Comparison of ENCODE assay signal across 16 cellular contexts in genomic region chr4:153241295-153241694, GRCh38.
"Had no signal": no experiment of that assay in that cellular context is flagged by ENCODE, and none has a peak within 500 bp of the region (broad histone marks: within the 10 kb centered on the region; RNA-seq: fewer than 3 reads in every experiment).

No MANE protein-coding gene starts in this region.

- H3K9me3 Mint-ChIP-seq: activated naive CD4-positive, alpha-beta T cell treated with anti-CD3 and anti-CD28 coated beads, Interleukin-2, amount 50 U/mL, for 72 hours; stimulated activated naive B cell treated with anti-CD40 and anti-IgM and Interleukin-4, amounts not matched to agents 10 μg/mL and 1 μg/mL and 100 μg/mL, for 72 hours; T-helper 1 cell treated with Interleukin-12 subunit alpha and Interleukin-12 subunit beta and Interleukin-4 antibody, amounts not matched to agents 30 μg/mL and 1 μg/mL, for 36 hours; type B pancreatic cell had no signal

- H3K27me3 ChIP-seq: esophagus muscularis mucosa, ovary had no signal

- H3K27me3 Mint-ChIP-seq: stimulated activated naive B cell treated with anti-CD40 and anti-IgM and Interleukin-4, amounts not matched to agents 10 μg/mL and 1 μg/mL and 100 μg/mL, for 72 hours; type B pancreatic cell had no signal

- DNase-seq: activated CD4-positive, alpha-beta T cell treated with anti-CD3 and anti-CD28 coated beads for 4 hours; activated CD8-positive, alpha-beta memory T cell treated with anti-CD3 and anti-CD28 coated beads, Interleukin-2, amount 50 U/mL, for 4 hours; activated CD8-positive, alpha-beta T cell treated with anti-CD3 and anti-CD28 coated beads, Interleukin-2, amount 10 ng/mL, durations not matched to agents 7 days and 5 days; activated effector memory CD4-positive, alpha-beta T cell treated with anti-CD3 and anti-CD28 coated beads, Interleukin-2, amount 50 U/mL, for 16 hours; activated T-cell treated with anti-CD3 and anti-CD28 coated beads, Interleukin-2, amount 50 U/mL, for 48 hours; caudate nucleus; hypothalamus; kidney; ovary; stimulated activated naive B cell treated with anti-CD40 and anti-IgM and Interleukin-4, amounts not matched to agents 10 μg/mL and 1 μg/mL and 100 μg/mL, for 72 hours; substantia nigra had no signal

- FAIRE-seq: colon, kidney had no signal

- H3K27ac Mint-ChIP-seq: activated CD8-positive, alpha-beta T cell treated with anti-CD3 and anti-CD28 coated beads, Interleukin-2, amount 10 ng/mL, durations not matched to agents 7 days and 5 days; stimulated activated naive B cell treated with anti-CD40 and anti-IgM and Interleukin-4, amounts not matched to agents 10 μg/mL and 1 μg/mL and 100 μg/mL, for 72 hours; T-helper 1 cell treated with Interleukin-12 subunit alpha and Interleukin-12 subunit beta and Interleukin-4 antibody, amounts not matched to agents 30 μg/mL and 1 μg/mL, for 36 hours; type B pancreatic cell had no signal

- H3K4me3 Mint-ChIP-seq: activated CD8-positive, alpha-beta T cell treated with anti-CD3 and anti-CD28 coated beads, Interleukin-2, amount 10 ng/mL, durations not matched to agents 7 days and 5 days; stimulated activated naive B cell treated with anti-CD40 and anti-IgM and Interleukin-4, amounts not matched to agents 10 μg/mL and 1 μg/mL and 100 μg/mL, for 72 hours; T-helper 1 cell treated with Interleukin-12 subunit alpha and Interleukin-12 subunit beta and Interleukin-4 antibody, amounts not matched to agents 30 μg/mL and 1 μg/mL, for 36 hours; type B pancreatic cell had no signal

- H3K27ac ChIP-seq: esophagus muscularis mucosa, ovary had no signal

- ATAC-seq: activated CD8-positive, alpha-beta T cell treated with anti-CD3 and anti-CD28 coated beads, Interleukin-2, amount 10 ng/mL, durations not matched to agents 7 days and 5 days; activated naive CD4-positive, alpha-beta T cell treated with anti-CD3 and anti-CD28 coated beads, Interleukin-2, amount 50 U/mL, for 72 hours; stimulated activated naive B cell treated with anti-CD40 and anti-IgM and Interleukin-4, amounts not matched to agents 10 μg/mL and 1 μg/mL and 100 μg/mL, for 72 hours had no signal

- H3K9me3 ChIP-seq: esophagus muscularis mucosa, ovary had no signal

- H3K4me3 ChIP-seq: esophagus muscularis mucosa, ovary had no signal

- H3K36me3 ChIP-seq: ovary had no signal

- H3K36me3 Mint-ChIP-seq: activated naive CD4-positive, alpha-beta T cell treated with anti-CD3 and anti-CD28 coated beads, Interleukin-2, amount 50 U/mL, for 72 hours; stimulated activated naive B cell treated with anti-CD40 and anti-IgM and Interleukin-4, amounts not matched to agents 10 μg/mL and 1 μg/mL and 100 μg/mL, for 72 hours had no signal
